1 cellular context compared by ENCODE assay signal in the genomic region with DNA sequence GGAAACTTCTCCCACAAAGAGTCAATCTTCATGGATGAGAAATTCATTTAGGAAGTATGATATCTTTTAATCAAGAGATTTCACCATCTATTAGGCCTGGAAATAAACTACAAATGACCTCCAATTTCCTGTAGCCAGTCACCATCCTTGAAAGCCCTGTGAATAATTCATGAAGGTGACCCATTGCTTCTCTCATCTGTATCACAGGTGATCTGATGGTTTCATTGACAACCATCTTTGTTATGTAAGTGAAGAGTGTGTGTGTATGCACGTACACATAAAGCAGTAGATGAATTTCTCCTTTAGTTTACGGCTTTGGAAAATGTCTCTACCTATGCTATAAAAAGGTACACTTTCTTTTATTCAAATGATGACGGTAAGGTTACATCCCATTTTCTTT.
TF ChIP-seq lines count a peak whose summit lies in the region.

No MANE protein-coding gene starts in this region.

TF ChIP-seq in GM23338, 12 proteins besides CTCF, POLR2A, EP300 and RAD21 (continued from another document):
- TF ChIP-seq, protein P1, sequence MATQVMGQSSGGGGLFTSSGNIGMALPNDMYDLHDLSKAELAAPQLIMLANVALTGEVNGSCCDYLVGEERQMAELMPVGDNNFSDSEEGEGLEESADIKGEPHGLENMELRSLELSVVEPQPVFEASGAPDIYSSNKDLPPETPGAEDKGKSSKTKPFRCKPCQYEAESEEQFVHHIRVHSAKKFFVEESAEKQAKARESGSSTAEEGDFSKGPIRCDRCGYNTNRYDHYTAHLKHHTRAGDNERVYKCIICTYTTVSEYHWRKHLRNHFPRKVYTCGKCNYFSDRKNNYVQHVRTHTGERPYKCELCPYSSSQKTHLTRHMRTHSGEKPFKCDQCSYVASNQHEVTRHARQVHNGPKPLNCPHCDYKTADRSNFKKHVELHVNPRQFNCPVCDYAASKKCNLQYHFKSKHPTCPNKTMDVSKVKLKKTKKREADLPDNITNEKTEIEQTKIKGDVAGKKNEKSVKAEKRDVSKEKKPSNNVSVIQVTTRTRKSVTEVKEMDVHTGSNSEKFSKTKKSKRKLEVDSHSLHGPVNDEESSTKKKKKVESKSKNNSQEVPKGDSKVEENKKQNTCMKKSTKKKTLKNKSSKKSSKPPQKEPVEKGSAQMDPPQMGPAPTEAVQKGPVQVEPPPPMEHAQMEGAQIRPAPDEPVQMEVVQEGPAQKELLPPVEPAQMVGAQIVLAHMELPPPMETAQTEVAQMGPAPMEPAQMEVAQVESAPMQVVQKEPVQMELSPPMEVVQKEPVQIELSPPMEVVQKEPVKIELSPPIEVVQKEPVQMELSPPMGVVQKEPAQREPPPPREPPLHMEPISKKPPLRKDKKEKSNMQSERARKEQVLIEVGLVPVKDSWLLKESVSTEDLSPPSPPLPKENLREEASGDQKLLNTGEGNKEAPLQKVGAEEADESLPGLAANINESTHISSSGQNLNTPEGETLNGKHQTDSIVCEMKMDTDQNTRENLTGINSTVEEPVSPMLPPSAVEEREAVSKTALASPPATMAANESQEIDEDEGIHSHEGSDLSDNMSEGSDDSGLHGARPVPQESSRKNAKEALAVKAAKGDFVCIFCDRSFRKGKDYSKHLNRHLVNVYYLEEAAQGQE (IDR thresholded peaks at IDR 0.05; ENCODE audit: unreplicated experiment) = no peak
- TF ChIP-seq STAT1 (IDR thresholded peaks at IDR 0.05; ENCODE audit: unreplicated experiment) (no peak), POLR2AphosphoS5 (IDR thresholded peaks at IDR 0.05; ENCODE audit: low read depth) (no peak)
- TF ChIP-seq, protein P2, sequence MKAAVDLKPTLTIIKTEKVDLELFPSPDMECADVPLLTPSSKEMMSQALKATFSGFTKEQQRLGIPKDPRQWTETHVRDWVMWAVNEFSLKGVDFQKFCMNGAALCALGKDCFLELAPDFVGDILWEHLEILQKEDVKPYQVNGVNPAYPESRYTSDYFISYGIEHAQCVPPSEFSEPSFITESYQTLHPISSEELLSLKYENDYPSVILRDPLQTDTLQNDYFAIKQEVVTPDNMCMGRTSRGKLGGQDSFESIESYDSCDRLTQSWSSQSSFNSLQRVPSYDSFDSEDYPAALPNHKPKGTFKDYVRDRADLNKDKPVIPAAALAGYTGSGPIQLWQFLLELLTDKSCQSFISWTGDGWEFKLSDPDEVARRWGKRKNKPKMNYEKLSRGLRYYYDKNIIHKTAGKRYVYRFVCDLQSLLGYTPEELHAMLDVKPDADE (IDR thresholded peaks at IDR 0.05) = no peak
